ENCODE assay signal across 13 cellular contexts in genomic region chr3:102745881-102746280, GRCh38.
DNase-seq lines count a peak whose midpoint lies in the region; ATAC-seq and TF ChIP-seq lines count a peak whose summit lies in the region.
"Had no signal": no experiment of that assay in that cellular context is flagged by ENCODE, and none has a peak within 500 bp of the region (broad histone marks: within the 10 kb centered on the region; RNA-seq: fewer than 3 reads in every experiment).

No MANE protein-coding gene starts in this region.

- H3F3A ChIP-seq in neural cell (ENCODE audit: insufficient read depth, low read length, poor library complexity, severe bottlenecking): no peaks in the 10 kb centered on the region

- no peak for TF ChIP-seq EP300 in neural cell (conservative IDR thresholded peaks at IDR 0.05; ENCODE audit: poor library complexity, severe bottlenecking)

- H3K4me2 ChIP-seq in neural cell (ENCODE audit: low read length): no peak overlapping the region
- H3K4me2 ChIP-seq: KMS-11 had no signal

- peak; percentile 42 for TF ChIP-seq CTCF in neural cell (IDR thresholded peaks at IDR 0.05; ENCODE audit: poor library complexity, severe bottlenecking)

- TF ChIP-seq RAD21 in neural cell (conservative IDR thresholded peaks at IDR 0.05): peak; percentile 47

- no peak overlapping the region for H3K9ac ChIP-seq in neural cell (ENCODE audit: low read length)
- H3K9ac ChIP-seq: KMS-11 had no signal

- H3K9me3 ChIP-seq in neural cell (ENCODE audit: low read length): no peaks in the 10 kb centered on the region
- H3K9me3 ChIP-seq: right atrium auricular region had no signal

- H3K9me2 ChIP-seq in neural cell (ENCODE audit: insufficient read depth, low read length): no peaks in the 10 kb centered on the region

- peak; percentile 40 for DNase-seq in ELR (ENCODE audit: low read depth)
- DNase-seq in NCI-H526 treated with DMSO at 0.1 percent for 48 hours (lab: John Stamatoyannopoulos, UW): peak; percentile 8
- DNase-seq in astrocyte of the hippocampus (ENCODE audit: low read depth, low spot score): peak; percentile 28
- no peak for DNase-seq in NCI-H2081 treated with DMSO at 0.1 percent for 48 hours (lab: John Stamatoyannopoulos, UW)
- DNase-seq in activated CD8-positive, alpha-beta memory T cell treated with anti-CD3 and anti-CD28 coated beads, Interleukin-2, amount 50 U/mL, for 48 hours: no peak
- DNase-seq: activated CD4-positive, CD25-positive, alpha-beta regulatory T cell treated with anti-CD3 and anti-CD28 coated beads, Interleukin-2, amount 50 U/mL, for 72 hours; brain microvascular endothelial cell; erythroblast; NCI-H2227 treated with DMSO at 0.1 percent for 48 hours had no signal

- no peaks in the 10 kb centered on the region for H3K27me3 ChIP-seq in neural cell (ENCODE audit: insufficient read depth, low read depth, low read length)
- H3K27me3 ChIP-seq: brain microvascular endothelial cell, right atrium auricular region had no signal

- no peak for ATAC-seq in GM19351 (IDR thresholded peaks at IDR 0.05; ENCODE audit: unreplicated experiment)

- no peaks in the 10 kb centered on the region for H4K20me1 ChIP-seq in neural cell (ENCODE audit: insufficient read depth)

- H3K4me3 ChIP-seq in neural cell (ENCODE audit: low read length): no peak overlapping the region
- H3K4me3 ChIP-seq: right atrium auricular region had no signal

- no peak overlapping the region for H3K27ac ChIP-seq in neural cell (ENCODE audit: low read length)
- H3K27ac ChIP-seq: brain microvascular endothelial cell, KMS-11, right atrium auricular region had no signal

- no peaks in the 10 kb centered on the region for H3K36me3 ChIP-seq in neural cell (ENCODE audit: insufficient read depth, low read length)
- H3K36me3 ChIP-seq: brain microvascular endothelial cell, right atrium auricular region had no signal

- no peak overlapping the region for H2AFZ ChIP-seq in neural cell (ENCODE audit: low read depth, low read length)

- H3K79me2 ChIP-seq in neural cell (replicated peaks; ENCODE audit: insufficient read depth, low read length): no peaks in the 10 kb centered on the region

TF ChIP-seq in neural cell, 6 proteins besides CTCF, POLR2A, EP300 and RAD21:
- TF ChIP-seq TAF1 (IDR thresholded peaks at IDR 0.05; ENCODE audit: low read depth) (no peak), EZH2 (IDR thresholded peaks at IDR 0.05; ENCODE audit: borderline replicate concordance, insufficient read depth, low read length, poor library complexity, severe bottlenecking) (no peak), POLR2AphosphoS5 (IDR thresholded peaks at IDR 0.05) (no peak), MXI1 (conservative IDR thresholded peaks at IDR 0.05; ENCODE audit: poor library complexity, severe bottlenecking) (no peak), REST (IDR thresholded peaks at IDR 0.05; ENCODE audit: borderline replicate concordance) (no peak), SMC3 (conservative IDR thresholded peaks at IDR 0.05; ENCODE audit: poor library complexity) (peak; percentile 37)

Comparison
In these comparisons a context has a peak if more than half of its experiments do, and no peak if none do; other contexts are left out.
1. DNase-seq: peak in ELR (single experiment), NCI-H526 treated with DMSO at 0.1 percent for 48 hours (single experiment) and astrocyte of the hippocampus (single experiment); none in NCI-H2081 treated with DMSO at 0.1 percent for 48 hours (single experiment) and activated CD8-positive, alpha-beta memory T cell treated with anti-CD3 and anti-CD28 coated beads, Interleukin-2, amount 50 U/mL, for 48 hours (single experiment).